24 cellular contexts compared by ENCODE assay signal in the genomic region with DNA sequence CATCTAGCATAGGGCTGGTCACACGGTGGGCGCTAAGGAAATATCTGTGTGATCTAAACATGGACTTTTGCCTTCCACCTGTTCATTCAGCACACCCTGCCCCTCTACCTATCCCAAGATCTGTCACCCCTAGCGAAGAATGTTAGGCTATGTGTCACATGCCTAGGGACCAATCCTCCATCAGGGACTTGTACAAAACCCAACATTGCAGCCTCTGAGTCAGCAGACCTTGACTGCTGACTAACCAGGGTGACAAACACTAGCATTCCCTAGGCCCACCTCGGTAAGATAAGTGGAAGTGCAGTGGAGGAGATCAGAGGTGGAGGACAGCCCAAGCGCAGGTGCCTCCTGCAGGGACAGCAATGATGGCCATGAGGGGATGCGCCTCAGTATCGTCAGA.
"Had no signal": no experiment of that assay in that cellular context is flagged by ENCODE, and none has a peak within 500 bp of the region (broad histone marks: within the 10 kb centered on the region; RNA-seq: fewer than 3 reads in every experiment).

No MANE protein-coding gene starts in this region.

- H3K27ac ChIP-seq: colonic mucosa, epithelial cell of prostate, gastrocnemius medialis, hepatocyte, left lung, neutrophil, parathyroid adenoma, psoas muscle, sigmoid colon, suprapubic skin, transverse colon, upper lobe of right lung, uterus had no signal

- H3K9me3 ChIP-seq: colonic mucosa, gastrocnemius medialis, neutrophil had no signal

- H3K27me3 ChIP-seq: colonic mucosa, gastrocnemius medialis, hepatocyte, left lung, neutrophil, sigmoid colon, suprapubic skin, transverse colon, upper lobe of right lung, uterus had no signal

- FAIRE-seq: kidney had no signal

- DNase-seq: colonic mucosa; effector CD8-positive, alpha-beta T cell; endodermal cell; foreskin fibroblast; gastrocnemius medialis; head of caudate nucleus; kidney; left cardiac atrium; left lung; mesenchymal stem cell; mucosa of descending colon; naive B cell; psoas muscle; right cardiac atrium; sigmoid colon; stimulated activated CD4-positive, alpha-beta T cell treated with anti-CD3 and anti-CD28 coated beads, Interleukin-4, amount 100 ng/mL, for 4 hours; transverse colon; upper lobe of right lung; uterus had no signal

- H3K36me3 ChIP-seq: colonic mucosa, gastrocnemius medialis, left lung, neutrophil, sigmoid colon, suprapubic skin, transverse colon, upper lobe of right lung, uterus had no signal

- H3K4me1 ChIP-seq: colonic mucosa, gastrocnemius medialis, left lung, parathyroid adenoma, psoas muscle, sigmoid colon, suprapubic skin, transverse colon, upper lobe of right lung, uterus had no signal

- H3K4me3 ChIP-seq: colonic mucosa, gastrocnemius medialis, hepatocyte, left lung, mucosa of descending colon, psoas muscle, sigmoid colon, suprapubic skin, transverse colon, upper lobe of right lung, uterus had no signal
